In the genomic region with DNA sequence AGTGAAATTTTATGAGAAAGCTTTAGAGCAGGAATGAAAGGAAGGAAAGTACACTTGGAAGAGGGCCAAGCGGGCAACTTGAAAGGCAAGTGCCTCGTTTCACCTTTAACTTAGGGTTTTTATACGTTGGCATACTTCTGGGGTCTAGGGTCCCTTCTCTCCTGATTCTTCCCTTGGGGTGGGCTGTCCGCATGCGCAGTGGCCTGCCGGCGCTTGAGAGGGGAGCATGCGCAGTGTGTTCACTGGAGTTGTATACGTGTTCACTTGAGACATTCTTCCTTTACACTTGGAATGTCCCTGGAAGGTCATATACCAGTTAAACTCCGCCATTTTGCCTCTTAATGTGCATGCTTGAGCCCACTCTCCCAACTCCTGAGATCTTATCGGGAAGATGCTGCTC, we compare ENCODE assay signal across 4 cellular contexts. TPM values are rescaled to one million over a fixed set of nuclear protein-coding genes. Genes with fewer than 3 reads are reported as not detected.
"Had no signal": no experiment of that assay in that cellular context is flagged by ENCODE, and none has a peak within 500 bp of the region (broad histone marks: within the 10 kb centered on the region; RNA-seq: fewer than 3 reads in every experiment).

No MANE protein-coding gene starts in this region.

RNA-seq across cellular contexts. Expression of a gene that starts 7.4 kb away (rescaled TPM):
- total RNA-seq: SJSA1, SK-MEL-5 had no signal
- polyA plus RNA-seq: SK-N-SH had no signal

RNA-seq across cellular contexts. Expression of a gene that starts 7.8 kb away (rescaled TPM):
- total RNA-seq: SJCRH30, SJSA1, SK-MEL-5 had no signal
- polyA plus RNA-seq: SK-N-SH had no signal
